In genomic region chr1:24828887-24829192, GRCh38 we compare ENCODE assay signal across 12 cellular contexts.
A peak's percentile ranks its signal among the peaks of the same experiment; 100 is the strongest.
DNase-seq lines count a peak whose midpoint lies in the region; ATAC-seq, FAIRE-seq and TF ChIP-seq lines count a peak whose summit lies in the region.
"Had no signal": no experiment of that assay in that cellular context is flagged by ENCODE, and none has a peak within 500 bp of the region (broad histone marks: within the 10 kb centered on the region; RNA-seq: fewer than 3 reads in every experiment).

No MANE protein-coding gene starts in this region.

- H2AFZ ChIP-seq in K562 (ENCODE audit: low read depth, low read length) (no peak overlapping the region), smooth muscle cell (ENCODE audit: low read depth) (no peak overlapping the region)

- no peaks in the 10 kb centered on the region; the same call in 1 of the 2 replicates for H4K20me1 ChIP-seq in K562 (replicated peaks; ENCODE audit: control insufficient read depth, insufficient read depth, low read length)
- H4K20me1 ChIP-seq in smooth muscle cell (ENCODE audit: low read depth), result peaks cover 81% of the 10 kb centered on the region

- POLR2A ChIA-PET in K562 (lab: Yijun Ruan, JAX), result no interaction called here

- H3K27me3 ChIP-seq in K562 (ENCODE audit: control insufficient read depth in 2 of 2, insufficient read depth in 2 of 2, low read length in 2 of 2) (no peaks in the 10 kb centered on the region), smooth muscle cell (ENCODE audit: low read depth) (no peaks in the 10 kb centered on the region)

- no peaks in the 10 kb centered on the region for H3F3A ChIP-seq in smooth muscle cell (ENCODE audit: low read depth)

- no peak overlapping the region for H3K4me3 ChIP-seq in K562
- no peak overlapping the region for H3K4me3 ChIP-seq in smooth muscle cell
- H3K4me3 ChIP-seq: GM12878 had no signal

- H3K36me3 ChIP-seq in K562 (ENCODE audit: control insufficient read depth, insufficient read depth, low read length), result peaks cover 5% of the 10 kb centered on the region; the same call in 2 of the 3 replicates
- no peaks in the 10 kb centered on the region for H3K36me3 ChIP-seq in smooth muscle cell (ENCODE audit: low read depth)

- no peak for TF ChIP-seq EP300 in K562 (IDR thresholded peaks at IDR 0.05; ENCODE audit: low read length)

- DNase-seq in DMS 273 (lab: John Stamatoyannopoulos, UW; ENCODE audit: unreplicated experiment), result peak; percentile 11
- no peak for DNase-seq in DMS 273 treated with DMSO at 0.1 percent for 48 hours (lab: John Stamatoyannopoulos, UW)
- peak; percentile 37 for DNase-seq in NCI-H146 treated with DMSO at 0.1 percent for 48 hours (lab: John Stamatoyannopoulos, UW; ENCODE audit: unreplicated experiment)
- no peak for DNase-seq in K562 (ENCODE audit: extremely low read depth in 1 of 4, low spot score in 3 of 4)
- no peak for DNase-seq in smooth muscle cell (lab: John Stamatoyannopoulos, UW; ENCODE audit: unreplicated experiment)
- DNase-seq in hippocampal formation (lab: John Stamatoyannopoulos, UW), result no peak
- no peak for DNase-seq in Kasumi-1 (lab: John Stamatoyannopoulos, UW)
- DNase-seq: activated CD4-positive, alpha-beta T cell treated with anti-CD3 and anti-CD28 coated beads, Interleukin-2, amount 50 U/mL, for 4 hours had no signal

- H3K4me1 ChIP-seq in K562 (replicated peaks in 1 of 2; ENCODE audit: control insufficient read depth in 2 of 2, insufficient read depth in 2 of 2, low read length in 2 of 2) (no peaks in the 10 kb centered on the region), smooth muscle cell (ENCODE audit: low read depth) (peaks cover 5% of the 10 kb centered on the region)

- CTCF ChIA-PET in K562 (lab: Yijun Ruan, JAX; ENCODE audit: low intra/inter-chr PET ratio), result interaction anchor here (0.5 to 1.3 kb wide), 3 partner anchors 23 to 756 kb away, joined by 3 to 4 read pairs (median 3); no protein-coding TSS in a partner anchor

- no peaks in the 10 kb centered on the region for H3K9me3 ChIP-seq in K562 (replicated peaks; ENCODE audit: control insufficient read depth, insufficient read depth, low read depth, low read length)
- H3K9me3 ChIP-seq in smooth muscle cell (replicated peaks; ENCODE audit: low read depth), result no peaks in the 10 kb centered on the region

- no peak for FAIRE-seq in K562 (lab: Jason Lieb, UNC)
- FAIRE-seq: GM12878, H1 had no signal

- intact Hi-C loops in K562 (cut with micrococcal nuclease), result loop anchor here (5.0 kb wide), 1 partner anchor 82 kb away; the partner anchor contains the start of gene CLIC4

- H3K27ac ChIP-seq in K562 (ENCODE audit: extremely low read depth, low read depth, low read length) (no peak overlapping the region), smooth muscle cell (ENCODE audit: low read depth) (peak overlapping the region; percentile 37)
- H3K27ac ChIP-seq: 22Rv1 had no signal

- 52% methylated on average over 2 of the region's 2 CpGs for WGBS in K562 (ENCODE audit: insufficient coverage, low coverage, missing lambda C conversion rate)
- WGBS in smooth muscle cell (ENCODE audit: low lambda C conversion rate), result 94% methylated on average over 2 of the region's 2 CpGs

- no peak for TF ChIP-seq CTCF in K562 (IDR thresholded peaks at IDR 0.05 in 2 of 3, conservative IDR thresholded peaks at IDR 0.05 in 1 of 3; ENCODE audit: insufficient read depth in 2 of 3, low read depth in 1 of 3, low read length in 3 of 3)
- TF ChIP-seq CTCF in smooth muscle cell (IDR thresholded peaks at IDR 0.05; ENCODE audit: borderline replicate concordance, insufficient read depth, poor library complexity, severe bottlenecking), result no peak

- H3K79me2 ChIP-seq in K562 (ENCODE audit: control insufficient read depth, insufficient read depth, low read length), result no peaks in the 10 kb centered on the region
- peaks cover 79% of the 10 kb centered on the region for H3K79me2 ChIP-seq in smooth muscle cell (ENCODE audit: low read depth)

- H3K4me2 ChIP-seq in K562 (ENCODE audit: insufficient read depth, low read length), result no peak overlapping the region
- H3K4me2 ChIP-seq in smooth muscle cell, result no peak overlapping the region

- no peak overlapping the region for H3K9ac ChIP-seq in K562 (ENCODE audit: insufficient read depth in 1 of 2, low read depth in 2 of 2, low read length in 2 of 2)
- no peak overlapping the region for H3K9ac ChIP-seq in smooth muscle cell (ENCODE audit: low read depth)

- H3K9me1 ChIP-seq in K562 (ENCODE audit: control insufficient read depth, insufficient read depth, low read length), result no peaks in the 10 kb centered on the region

- no peak for TF ChIP-seq RAD21 in K562 (CRISPR knock-in tag; conservative IDR thresholded peaks at IDR 0.05 in 1 of 2, IDR thresholded peaks at IDR 0.05 in 1 of 2)

- TSS peak; percentile 28 for BruUV-seq in K562 (replicated peaks; lab: Mats Ljungman, UMichigan)

- TF ChIP-seq POLR2A in K562 (conservative IDR thresholded peaks at IDR 0.05), result no peak

- ATAC-seq in K562 (no peak), HG02870 (IDR thresholded peaks at IDR 0.05; ENCODE audit: unreplicated experiment) (no peak)
- ATAC-seq: GM12878 had no signal

- in situ Hi-C loops in K562 (cut with MboI), result no loop called here

TF ChIP-seq in K562, 482 proteins besides CTCF, POLR2A, EP300 and RAD21:
- peak; percentile 27 for TF ChIP-seq RFX1 (IDR thresholded peaks at IDR 0.05)
- TF ChIP-seq SAFB (IDR thresholded peaks at IDR 0.05; ENCODE audit: borderline replicate concordance, low read depth, low read length), result no peak

Comparison
In these comparisons a context has a peak if more than half of its experiments do, and no peak if none do; other contexts are left out.
1. DNase-seq: peak in DMS 273 (single experiment) and NCI-H146 treated with DMSO at 0.1 percent for 48 hours (single experiment); none in DMS 273 treated with DMSO at 0.1 percent for 48 hours (single experiment), K562 (0 of 4), smooth muscle cell (single experiment), hippocampal formation (0 of 2) and Kasumi-1 (0 of 2).